16 cellular contexts compared by ENCODE assay signal in genomic region chrX:121216979-121217378, GRCh38.
DNase-seq lines count a peak whose midpoint lies in the region; ATAC-seq and TF ChIP-seq lines count a peak whose summit lies in the region.
"Had no signal": no experiment of that assay in that cellular context is flagged by ENCODE, and none has a peak within 500 bp of the region (broad histone marks: within the 10 kb centered on the region; RNA-seq: fewer than 3 reads in every experiment).

No MANE protein-coding gene starts in this region.

- no peaks in the 10 kb centered on the region for H3K9me3 ChIP-seq in right lobe of liver
- no peaks in the 10 kb centered on the region for H3K9me3 ChIP-seq in MM.1S (replicated peaks; ENCODE audit: insufficient read depth, low read length)
- no peaks in the 10 kb centered on the region for H3K9me3 ChIP-seq in trophoblast cell (ENCODE audit: insufficient read depth, low read depth, low read length)
- H3K9me3 ChIP-seq: BLaER1 had no signal

- no peak overlapping the region for H3K18ac ChIP-seq in trophoblast cell (ENCODE audit: low read length)

- H3K27ac ChIP-seq in right lobe of liver = no peak overlapping the region
- no peak overlapping the region for H3K27ac ChIP-seq in MM.1S (ENCODE audit: low read length)
- H3K27ac ChIP-seq in trophoblast cell (ENCODE audit: low read depth, low read length) = no peak overlapping the region
- H3K27ac ChIP-seq: BLaER1 had no signal

- H3K4me3 ChIP-seq in right lobe of liver (no peak overlapping the region), MM.1S (ENCODE audit: low read length) (no peak overlapping the region), trophoblast cell (ENCODE audit: low read depth, low read length) (no peak overlapping the region)
- H3K4me3 ChIP-seq: BLaER1 had no signal

- H2BK5ac ChIP-seq in trophoblast cell (ENCODE audit: low read depth, low read length, poor library complexity) = no peak overlapping the region

- no peaks in the 10 kb centered on the region for H3K79me1 ChIP-seq in trophoblast cell (ENCODE audit: low read length)

- TF ChIP-seq POLR2A in right lobe of liver (IDR thresholded peaks at IDR 0.05) = no peak

- no peak overlapping the region for H3K9ac ChIP-seq in MM.1S (ENCODE audit: low read length)
- no peak overlapping the region for H3K9ac ChIP-seq in trophoblast cell (ENCODE audit: low read length)
- H3K9ac ChIP-seq: BLaER1 had no signal

- H3F3A ChIP-seq in MM.1S (ENCODE audit: insufficient read depth, low read length) = no peaks in the 10 kb centered on the region

- H4K91ac ChIP-seq in trophoblast cell (ENCODE audit: low read depth, low read length) = no peak overlapping the region

- H2BK12ac ChIP-seq in trophoblast cell (ENCODE audit: low read length) = no peak overlapping the region

- ATAC-seq in right lobe of liver (peak; percentile 39 to 77 (median 48)), GM21447 (IDR thresholded peaks at IDR 0.05; ENCODE audit: unreplicated experiment) (no peak)
- ATAC-seq: CD8-positive, alpha-beta T cell; HCT116 had no signal

- no peaks in the 10 kb centered on the region for H3K4me1 ChIP-seq in right lobe of liver
- H3K4me1 ChIP-seq in MM.1S (ENCODE audit: low read length) = no peaks in the 10 kb centered on the region
- H3K4me1 ChIP-seq in trophoblast cell (ENCODE audit: control insufficient read depth in 1 of 2, insufficient read depth in 2 of 2, low read length in 2 of 2) = no peaks in the 10 kb centered on the region
- H3K4me1 ChIP-seq: BLaER1 had no signal

- H2AFZ ChIP-seq in MM.1S (ENCODE audit: low read length) (no peak overlapping the region), trophoblast cell (ENCODE audit: insufficient read depth, low read length, poor library complexity) (no peak overlapping the region)

- H4K8ac ChIP-seq in trophoblast cell (ENCODE audit: low read depth, low read length) = no peak overlapping the region

- no peak overlapping the region for H2AK5ac ChIP-seq in trophoblast cell (ENCODE audit: low read length)

- no peaks in the 10 kb centered on the region for H4K20me1 ChIP-seq in MM.1S (ENCODE audit: insufficient read depth, low read length)
- H4K20me1 ChIP-seq: BLaER1 had no signal

- H2BK120ac ChIP-seq in trophoblast cell (ENCODE audit: insufficient read depth, low read length, poor library complexity) = no peak overlapping the region

- H3K4ac ChIP-seq in trophoblast cell (ENCODE audit: low read depth, low read length) = no peak overlapping the region

- no peak overlapping the region for H3K4me2 ChIP-seq in MM.1S (ENCODE audit: low read depth, low read length)
- H3K4me2 ChIP-seq in trophoblast cell (ENCODE audit: low read length) = no peak overlapping the region
- H3K4me2 ChIP-seq: BLaER1 had no signal

- H3K23ac ChIP-seq in trophoblast cell (ENCODE audit: low read length) = no peak overlapping the region

- intact Hi-C loops in right lobe of liver (cut with DNase I) = no loop called here

- H3K27me3 ChIP-seq in right lobe of liver = no peaks in the 10 kb centered on the region
- no peaks in the 10 kb centered on the region for H3K27me3 ChIP-seq in MM.1S (replicated peaks; ENCODE audit: insufficient read depth, low read length)
- H3K27me3 ChIP-seq in trophoblast cell (ENCODE audit: insufficient read depth, low read length) = no peaks in the 10 kb centered on the region
- H3K27me3 ChIP-seq: BLaER1 had no signal

- H3K36me3 ChIP-seq in right lobe of liver = no peaks in the 10 kb centered on the region
- H3K36me3 ChIP-seq in MM.1S (replicated peaks; ENCODE audit: insufficient read depth, low read length) = no peaks in the 10 kb centered on the region
- H3K36me3 ChIP-seq in trophoblast cell (ENCODE audit: control insufficient read depth in 1 of 2, insufficient read depth in 2 of 2, low read length in 2 of 2) = no peaks in the 10 kb centered on the region
- H3K36me3 ChIP-seq: BLaER1 had no signal

- no peak overlapping the region for H4K12ac ChIP-seq in trophoblast cell (ENCODE audit: low read depth, low read length)

- H3K9me2 ChIP-seq in MM.1S (replicated peaks; ENCODE audit: insufficient read depth, low read length) = no peaks in the 10 kb centered on the region

- no peaks in the 10 kb centered on the region for H3K79me2 ChIP-seq in MM.1S (ENCODE audit: low read length)
- H3K79me2 ChIP-seq in trophoblast cell (ENCODE audit: control insufficient read depth, insufficient read depth, low read length, poor library complexity) = no peaks in the 10 kb centered on the region

- no peak overlapping the region for H3K14ac ChIP-seq in trophoblast cell (ENCODE audit: low read length)

- no peak for TF ChIP-seq CTCF in right lobe of liver (IDR thresholded peaks at IDR 0.05)
- TF ChIP-seq CTCF in MM.1S (IDR thresholded peaks at IDR 0.05; ENCODE audit: low read length) = no peak

- DNase-seq in NCI-H2029 treated with DMSO at 0.1 percent for 48 hours (lab: John Stamatoyannopoulos, UW) (peak; percentile 5), NCI-H2029 (lab: John Stamatoyannopoulos, UW) (no peak), NCI-H1930 (lab: John Stamatoyannopoulos, UW) (peak; percentile 4 to 32), NCI-H774 (lab: John Stamatoyannopoulos, UW) (peak; percentile 29), right lobe of liver (no peak), MM.1S (no peak), trophoblast cell (no peak)
- DNase-seq: 8988T; Calu3; CD8-positive, alpha-beta T cell; GOT3; H7; HFFc6 had no signal

- WGBS in right lobe of liver (ENCODE audit: insufficient coverage, low coverage, low lambda C conversion rate, missing lambda C conversion rate) = 53% methylated on average over 1 of the region's 1 CpG
- WGBS in trophoblast cell (ENCODE audit: extremely low coverage, insufficient coverage, insufficient read length) = no CpG with 5 or more reads among the region's 1 CpG

Comparison
In these comparisons a context has a peak if more than half of its experiments do, and no peak if none do; other contexts are left out.
1. DNase-seq: peak in NCI-H2029 treated with DMSO at 0.1 percent for 48 hours (single experiment), NCI-H1930 (2 of 2) and NCI-H774 (single experiment); none in NCI-H2029 (single experiment), right lobe of liver (0 of 3), MM.1S (single experiment) and trophoblast cell (0 of 2).